20 cellular contexts compared by ENCODE assay signal in genomic region chr7:156897673-156898072, GRCh38. TPM values are rescaled to one million over a fixed set of nuclear protein-coding genes. Genes with fewer than 3 reads are reported as not detected.
DNase-seq lines count a peak whose midpoint lies in the region; ATAC-seq and TF ChIP-seq lines count a peak whose summit lies in the region.
"Had no signal": no experiment of that assay in that cellular context is flagged by ENCODE, and none has a peak within 500 bp of the region (broad histone marks: within the 10 kb centered on the region; RNA-seq: fewer than 3 reads in every experiment).

No MANE protein-coding gene starts in this region.

- H3K36me3 Mint-ChIP-seq in natural killer cell treated with Interleukin-12 subunit alpha and Interleukin-12 subunit beta and Interleukin-15 and Interleukin-18, amount 100 ng/mL, for 72 hours, result no peaks in the 10 kb centered on the region
- no peaks in the 10 kb centered on the region for H3K36me3 Mint-ChIP-seq in natural killer cell

- H3K27ac Mint-ChIP-seq in natural killer cell treated with Interleukin-12 subunit alpha and Interleukin-12 subunit beta and Interleukin-15 and Interleukin-18, amount 100 ng/mL, for 72 hours, result no peak overlapping the region
- no peak overlapping the region for H3K27ac Mint-ChIP-seq in natural killer cell
- H3K27ac Mint-ChIP-seq: activated T-helper 2 cell treated with anti-CD3 and anti-CD28 coated beads, Interferon-gamma antibody, Interleukin-2, Interleukin-4, amounts not matched to agents 10 μg/mL and 5 μg/mL and 100 μg/mL, durations not matched to agents 14 hours and 24 hours and 36 hours; stimulated activated effector memory CD8-positive, alpha-beta T cell treated with anti-CD3 and anti-CD28 coated beads, Interleukin-12 subunit alpha, Interleukin-12 subunit beta, amount 100 ng/mL, for 72 hours had no signal

- peak overlapping the region; percentile 21 for H3K4me3 Mint-ChIP-seq in natural killer cell treated with Interleukin-12 subunit alpha and Interleukin-12 subunit beta and Interleukin-15 and Interleukin-18, amount 100 ng/mL, for 72 hours
- no peak overlapping the region for H3K4me3 Mint-ChIP-seq in natural killer cell
- H3K4me3 Mint-ChIP-seq: stimulated activated effector memory CD8-positive, alpha-beta T cell treated with anti-CD3 and anti-CD28 coated beads, Interleukin-12 subunit alpha, Interleukin-12 subunit beta, amount 100 ng/mL, for 72 hours had no signal

- no peaks in the 10 kb centered on the region for H3K9me3 ChIP-seq in RWPE2 (ENCODE audit: severe bottlenecking)
- H3K9me3 ChIP-seq: Caco-2, colonic mucosa had no signal

- intact Hi-C loops in natural killer cell (cut with micrococcal nuclease), result no loop called here

- no peaks in the 10 kb centered on the region for H3K4me1 ChIP-seq in RWPE2 (ENCODE audit: insufficient read depth, poor library complexity, severe bottlenecking)
- H3K4me1 ChIP-seq: colonic mucosa, parathyroid adenoma had no signal

- H3K9me3 Mint-ChIP-seq in natural killer cell treated with Interleukin-12 subunit alpha and Interleukin-12 subunit beta and Interleukin-15 and Interleukin-18, amount 100 ng/mL, for 72 hours, result no peaks in the 10 kb centered on the region
- H3K9me3 Mint-ChIP-seq in natural killer cell, result no peaks in the 10 kb centered on the region
- H3K9me3 Mint-ChIP-seq: activated T-helper 2 cell treated with anti-CD3 and anti-CD28 coated beads, Interferon-gamma antibody, Interleukin-2, Interleukin-4, amounts not matched to agents 10 μg/mL and 5 μg/mL and 100 μg/mL, durations not matched to agents 14 hours and 24 hours and 36 hours; stimulated activated effector memory CD8-positive, alpha-beta T cell treated with anti-CD3 and anti-CD28 coated beads, Interleukin-12 subunit alpha, Interleukin-12 subunit beta, amount 100 ng/mL, for 72 hours had no signal

- ATAC-seq in natural killer cell treated with Interleukin-12 subunit alpha and Interleukin-12 subunit beta and Interleukin-15 and Interleukin-18, amount 100 ng/mL, for 72 hours, result no peak
- no peak for ATAC-seq in natural killer cell
- peak; percentile 34; the same call in 1 of the 3 replicates for ATAC-seq in RWPE2 (ENCODE audit: low read depth)
- no peak for ATAC-seq in GM18861 (IDR thresholded peaks at IDR 0.05; ENCODE audit: unreplicated experiment)
- ATAC-seq: stimulated activated effector memory CD8-positive, alpha-beta T cell treated with anti-CD3 and anti-CD28 coated beads, Interleukin-12 subunit alpha, Interleukin-12 subunit beta, amount 100 ng/mL, for 72 hours had no signal

- peaks cover 27 to 33% of the 10 kb centered on the region in 2 donors for H3K4me1 Mint-ChIP-seq in natural killer cell treated with Interleukin-12 subunit alpha and Interleukin-12 subunit beta and Interleukin-15 and Interleukin-18, amount 100 ng/mL, for 72 hours (ENCODE audit: low read depth in 2 of 2)
- H3K4me1 Mint-ChIP-seq in natural killer cell, result peaks cover 8 to 28% of the 10 kb centered on the region in 2 donors

- H3K36me3 ChIP-seq in RWPE2 (ENCODE audit: low read depth), result no peaks in the 10 kb centered on the region
- H3K36me3 ChIP-seq: colonic mucosa had no signal

- peaks cover 12 to 13% of the 10 kb centered on the region in 2 donors for H3K27me3 Mint-ChIP-seq in natural killer cell treated with Interleukin-12 subunit alpha and Interleukin-12 subunit beta and Interleukin-15 and Interleukin-18, amount 100 ng/mL, for 72 hours
- peaks cover 7 to 15% of the 10 kb centered on the region in 2 donors for H3K27me3 Mint-ChIP-seq in natural killer cell (ENCODE audit: low read depth in 2 of 2)

- peak overlapping the region; percentile 5 for H3K27ac ChIP-seq in RWPE2 (ENCODE audit: poor library complexity, severe bottlenecking)
- H3K27ac ChIP-seq: colonic mucosa, epithelial cell of prostate, parathyroid adenoma, PC-9, skin epidermis had no signal

- no peak for DNase-seq in natural killer cell treated with Interleukin-12 subunit alpha and Interleukin-12 subunit beta and Interleukin-15 and Interleukin-18, amount 100 ng/mL, for 72 hours (ENCODE audit: low spot score)
- DNase-seq in natural killer cell (no peak), RWPE2 (ENCODE audit: low spot score) (no peak), hepatic stellate cell (ENCODE audit: low spot score) (peak; percentile 43), NCI-H526 treated with DMSO at 0.1 percent for 48 hours (lab: John Stamatoyannopoulos, UW) (no peak), GOT3 (lab: John Stamatoyannopoulos, UW) (no peak), DMS79 (lab: John Stamatoyannopoulos, UW) (no peak)
- DNase-seq: activated CD8-positive, alpha-beta memory T cell treated with anti-CD3 and anti-CD28 coated beads for 24 hours; colonic mucosa; GF-D8; NCI-H2081 treated with DMSO at 0.1 percent for 48 hours; trophoblast cell had no signal

- H3K4me3 ChIP-seq in RWPE2 (ENCODE audit: severe bottlenecking), result no peak overlapping the region
- H3K4me3 ChIP-seq: colonic mucosa, PC-9, skin epidermis had no signal

- no peaks in the 10 kb centered on the region for H3K27me3 ChIP-seq in RWPE2 (ENCODE audit: insufficient read depth, poor library complexity, severe bottlenecking)
- H3K27me3 ChIP-seq: colonic mucosa had no signal

- TF ChIP-seq CTCF in natural killer cell (IDR thresholded peaks at IDR 0.05) (no peak), RWPE2 (IDR thresholded peaks at IDR 0.05; ENCODE audit: poor library complexity, severe bottlenecking) (no peak)

RNA-seq across cellular contexts. Expression of gene LMBR1, which starts 4.7 kb away (rescaled TPM):
- 10 to 100 TPM; 41.7 to 62.4 TPM for total RNA-seq in natural killer cell treated with Interleukin-12 subunit alpha and Interleukin-12 subunit beta and Interleukin-15 and Interleukin-18, amount 100 ng/mL, for 72 hours
- total RNA-seq in natural killer cell, result 10 to 100 TPM; 60.4 to 71.7 (median 66.1) TPM

RNA-seq across cellular contexts. Expression of gene NOM1, which starts 51.8 kb away (rescaled TPM):
- total RNA-seq in natural killer cell treated with Interleukin-12 subunit alpha and Interleukin-12 subunit beta and Interleukin-15 and Interleukin-18, amount 100 ng/mL, for 72 hours, result 10 to 100 TPM; 28.9 to 68.1 TPM
- 10 to 100 TPM; 22.5 to 35.6 (median 34.7) TPM for total RNA-seq in natural killer cell
